16 cellular contexts compared by ENCODE assay signal in the genomic region with DNA sequence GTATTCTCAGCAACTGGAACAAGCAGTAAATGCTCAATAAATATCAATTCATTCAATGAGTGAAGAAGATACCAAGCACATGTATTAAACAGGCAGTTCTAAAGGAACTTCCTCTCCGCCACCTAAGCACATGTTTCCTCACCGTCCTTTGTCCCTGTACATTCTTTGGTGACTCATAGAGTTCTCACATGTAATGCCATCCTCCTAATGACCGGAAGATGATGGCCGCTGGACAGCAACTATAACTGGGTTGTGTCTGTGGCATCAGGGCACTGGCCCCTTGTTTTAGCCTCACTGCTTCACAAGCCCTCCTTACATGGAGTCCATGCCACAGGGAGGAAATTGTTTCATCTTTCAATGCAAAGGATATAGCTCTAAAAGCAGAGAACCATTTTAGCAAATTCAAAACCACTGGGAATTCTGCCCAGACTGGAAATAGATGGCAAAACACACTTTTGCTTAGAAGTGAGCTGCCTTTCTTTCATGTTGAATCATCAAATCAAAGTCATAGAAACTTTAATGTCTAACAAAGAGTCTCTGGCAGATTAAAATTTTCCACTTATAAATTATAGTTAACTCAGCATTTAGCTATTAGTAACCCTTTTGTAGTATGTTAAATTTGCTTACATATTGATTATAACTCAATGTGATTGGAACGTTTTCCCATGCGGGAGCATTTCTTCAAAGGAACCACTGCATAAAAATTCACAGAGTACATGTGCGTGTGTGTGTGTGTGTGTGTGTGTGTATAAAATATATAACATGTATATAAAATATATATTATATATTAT.
DNase-seq lines count a peak whose midpoint lies in the region; ATAC-seq and TF ChIP-seq lines count a peak whose summit lies in the region.
"Had no signal": no experiment of that assay in that cellular context is flagged by ENCODE, and none has a peak within 500 bp of the region (broad histone marks: within the 10 kb centered on the region; RNA-seq: fewer than 3 reads in every experiment).

No MANE protein-coding gene starts in this region.

- no peaks in the 10 kb centered on the region for H3K79me2 ChIP-seq in GM23248 (ENCODE audit: insufficient read depth)

- 0 out of 2 replicates have a peak, but pooled peaks cover 3% of the 10 kb centered on the region for H3K9me2 ChIP-seq in GM23248 (ENCODE audit: insufficient read depth)

- H3K27ac Mint-ChIP-seq in osteocyte (ENCODE audit: unreplicated experiment) = no peak overlapping the region
- H3K27ac Mint-ChIP-seq in effector memory CD8-positive, alpha-beta T cell = no peak overlapping the region
- H3K27ac Mint-ChIP-seq in type B pancreatic cell = no peak overlapping the region
- H3K27ac Mint-ChIP-seq: activated naive CD8-positive, alpha-beta T cell treated with anti-CD3 and anti-CD28 coated beads, Interleukin-2, amount 50 U/mL, for 24 hours; B cell; T-helper 2 cell treated with Interferon-gamma antibody and Interleukin-4, amounts not matched to agents 5 μg/mL and 100 μg/mL, for 36 hours had no signal

- no peaks in the 10 kb centered on the region for H3K36me3 Mint-ChIP-seq in osteocyte (ENCODE audit: unreplicated experiment)
- H3K36me3 Mint-ChIP-seq in effector memory CD8-positive, alpha-beta T cell (ENCODE audit: insufficient read depth) = peaks cover 3% of the 10 kb centered on the region
- no peaks in the 10 kb centered on the region for H3K36me3 Mint-ChIP-seq in type B pancreatic cell

- in situ Hi-C loops in GM23248 (cut with MboI) = loop anchor here (10.0 kb wide), 1 partner anchor 117 kb away; no protein-coding TSS in a partner anchor

- ATAC-seq in effector memory CD8-positive, alpha-beta T cell (replicated peaks) = no peak
- ATAC-seq: activated CD4-positive, CD25-positive, alpha-beta regulatory T cell treated with anti-CD3 and anti-CD28 coated beads, Interleukin-2, amount 50 U/mL, for 24 hours; activated naive CD8-positive, alpha-beta T cell treated with anti-CD3 and anti-CD28 coated beads, Interleukin-2, amount 50 U/mL, for 24 hours; foreskin keratinocyte had no signal

- H2AFZ ChIP-seq in GM23248 = no peak overlapping the region

- H3K4me1 Mint-ChIP-seq in osteocyte (ENCODE audit: unreplicated experiment) (peaks cover 25% of the 10 kb centered on the region), type B pancreatic cell (ENCODE audit: unreplicated experiment) (peaks cover 14% of the 10 kb centered on the region)
- H3K4me1 Mint-ChIP-seq in effector memory CD8-positive, alpha-beta T cell (ENCODE audit: low read depth in 2 of 2) = peaks cover 3 to 4% of the 10 kb centered on the region in 2 donors
- H3K4me1 Mint-ChIP-seq: activated naive CD8-positive, alpha-beta T cell treated with anti-CD3 and anti-CD28 coated beads, Interleukin-2, amount 50 U/mL, for 24 hours; B cell had no signal

- H3K9ac ChIP-seq in GM23248 = no peak overlapping the region

- H3F3A ChIP-seq in GM23248 (ENCODE audit: insufficient read depth) = 0 out of 2 replicates have a peak, but pooled peaks cover 12% of the 10 kb centered on the region

- H3K4me3 Mint-ChIP-seq in osteocyte (ENCODE audit: unreplicated experiment) = no peak overlapping the region
- no peak overlapping the region for H3K4me3 Mint-ChIP-seq in effector memory CD8-positive, alpha-beta T cell
- H3K4me3 Mint-ChIP-seq in type B pancreatic cell = no peak overlapping the region
- H3K4me3 Mint-ChIP-seq: activated naive CD8-positive, alpha-beta T cell treated with anti-CD3 and anti-CD28 coated beads, Interleukin-2, amount 50 U/mL, for 24 hours; B cell; T-helper 2 cell treated with Interferon-gamma antibody and Interleukin-4, amounts not matched to agents 5 μg/mL and 100 μg/mL, for 36 hours had no signal

- WGBS in GM23248 (ENCODE audit: low coverage in 1 of 2, low lambda C conversion rate in 2 of 2, missing lambda C conversion rate in 2 of 2), 2 experiments = 81% methylated on average over 7 of the region's 7 CpGs

- H3K4me1 ChIP-seq in GM23248 (ENCODE audit: insufficient read depth) = peaks cover 27% of the 10 kb centered on the region
- H3K4me1 ChIP-seq: foreskin keratinocyte had no signal

- DNase-seq in GM23248 = peak; percentile 24
- DNase-seq in NOMO-1 (lab: John Stamatoyannopoulos, UW; ENCODE audit: unreplicated experiment in 2 of 2) = peak; percentile 2 to 6
- peak; percentile 26 for DNase-seq in dermis blood vessel endothelial cell
- peak; percentile 8 for DNase-seq in occipital lobe (lab: John Stamatoyannopoulos, UW)
- no peak for DNase-seq in osteocyte (ENCODE audit: extremely low spot score, unreplicated experiment)
- no peak for DNase-seq in effector memory CD8-positive, alpha-beta T cell
- no peak for DNase-seq in type B pancreatic cell (ENCODE audit: extremely low spot score, unreplicated experiment)
- DNase-seq: activated naive CD8-positive, alpha-beta T cell treated with anti-CD3 and anti-CD28 coated beads, Interleukin-2, amount 50 U/mL, for 24 hours; central memory CD4-positive, alpha-beta T cell; foreskin keratinocyte; NCI-H226; SIG-M5; stimulated activated CD4-positive, alpha-beta T cell treated with anti-CD3 and anti-CD28 coated beads, Interleukin-2, amount 100 ng/mL, for 48 hours had no signal

- H3K4me3 ChIP-seq in GM23248 = no peak overlapping the region

- TF ChIP-seq CTCF in osteocyte (IDR thresholded peaks at IDR 0.05) (no peak), type B pancreatic cell (conservative IDR thresholded peaks at IDR 0.05) (no peak)

- no peaks in the 10 kb centered on the region for H3K27me3 ChIP-seq in GM23248 (replicated peaks; ENCODE audit: insufficient read depth)
- H3K27me3 ChIP-seq: foreskin keratinocyte had no signal

- no peaks in the 10 kb centered on the region for H3K36me3 ChIP-seq in GM23248 (ENCODE audit: low read depth)

- no peaks in the 10 kb centered on the region for H3K9me3 ChIP-seq in GM23248 (ENCODE audit: low read depth)

- no peaks in the 10 kb centered on the region for H4K20me1 ChIP-seq in GM23248 (ENCODE audit: insufficient read depth)

- H3K27ac ChIP-seq in GM23248 = no peak overlapping the region
- H3K27ac ChIP-seq: foreskin keratinocyte had no signal

- H3K27me3 Mint-ChIP-seq in osteocyte (ENCODE audit: unreplicated experiment) (no peaks in the 10 kb centered on the region), type B pancreatic cell (no peaks in the 10 kb centered on the region)
- no peaks in the 10 kb centered on the region for H3K27me3 Mint-ChIP-seq in effector memory CD8-positive, alpha-beta T cell

- no peaks in the 10 kb centered on the region for H3K9me3 Mint-ChIP-seq in osteocyte (ENCODE audit: unreplicated experiment)
- H3K9me3 Mint-ChIP-seq in effector memory CD8-positive, alpha-beta T cell = no peaks in the 10 kb centered on the region
- H3K9me3 Mint-ChIP-seq in type B pancreatic cell = no peaks in the 10 kb centered on the region
- H3K9me3 Mint-ChIP-seq: activated naive CD8-positive, alpha-beta T cell treated with anti-CD3 and anti-CD28 coated beads, Interleukin-2, amount 50 U/mL, for 24 hours; T-helper 2 cell treated with Interferon-gamma antibody and Interleukin-4, amounts not matched to agents 5 μg/mL and 100 μg/mL, for 36 hours had no signal

- H3K4me2 ChIP-seq in GM23248 (ENCODE audit: unreplicated experiment) = no peak overlapping the region

Comparison
In these comparisons a context has a peak if more than half of its experiments do, and no peak if none do; other contexts are left out.
1. DNase-seq: peak in GM23248 (single experiment), NOMO-1 (2 of 2), dermis blood vessel endothelial cell (single experiment) and occipital lobe (single experiment); none in osteocyte (single experiment), effector memory CD8-positive, alpha-beta T cell (0 of 3) and type B pancreatic cell (single experiment).